Comparison of ENCODE assay signal across 8 cellular contexts in genomic region chrX:155767101-155767878, GRCh38.
DNase-seq lines count a peak whose midpoint lies in the region; ATAC-seq and TF ChIP-seq lines count a peak whose summit lies in the region.

No MANE protein-coding gene starts in this region.

- CTCF ChIA-PET in T-cell (lab: Charles Lee) = no interaction called here

- peak overlapping the region in 1 of 2 donors; percentile 59 for H3K27ac Mint-ChIP-seq in T-cell

- TF ChIP-seq CTCF in choroid plexus epithelial cell (conservative IDR thresholded peaks at IDR 0.05; ENCODE audit: low read depth, low read length) = no peak

- H3K9me3 Mint-ChIP-seq in T-cell = peaks cover 0 to 10% (median 1%) of the 10 kb centered on the region in 3 donors

- H3K4me3 Mint-ChIP-seq in T-cell = peak overlapping the region; percentile 69 to 76 (median 75)

- no peaks in the 10 kb centered on the region for H3K36me3 Mint-ChIP-seq in T-cell

- peak; percentile 43 to 82 (median 60) for ATAC-seq in T-cell (replicated peaks in 1 of 4)
- no peak for ATAC-seq in HG03469 (IDR thresholded peaks at IDR 0.05; ENCODE audit: unreplicated experiment)
- no peak for ATAC-seq in HG03442 (IDR thresholded peaks at IDR 0.05; ENCODE audit: unreplicated experiment)

- POLR2A ChIA-PET in T-cell (lab: Charles Lee) = no interaction called here

- H3K4me1 Mint-ChIP-seq in T-cell = peaks cover 0 to 13% (median 11%) of the 10 kb centered on the region in 3 donors

- DNase-seq in C1 segment of cervical spinal cord (lab: John Stamatoyannopoulos, UW) = peak in 8 of 14 donors; percentile 1 to 87 (median 12)
- peak; percentile 41 for DNase-seq in HS-5 (ENCODE audit: low read depth)
- DNase-seq in T-cell = peak in 15 of 34 experiments; percentile 0 to 22 (median 4)
- DNase-seq in choroid plexus epithelial cell (ENCODE audit: low read depth) = peak; percentile 82
- DNase-seq in left kidney (ENCODE audit: low read depth, low spot score) = peak; percentile 92
- peak; percentile 9 to 55 for DNase-seq in stimulated activated CD4-positive, alpha-beta T cell treated with anti-CD3 and anti-CD28 coated beads, Interleukin-4, amount 100 ng/mL, for 4 hours

- peak overlapping the region; percentile 62 for H3K4me3 ChIP-seq in choroid plexus epithelial cell (ENCODE audit: low read depth, low read length)

- no peaks in the 10 kb centered on the region for H3K27me3 Mint-ChIP-seq in T-cell

Comparison
In these comparisons a context has a peak if more than half of its experiments do, and no peak if none do; other contexts are left out.
1. ATAC-seq: peak in T-cell (4 of 4); none in HG03469 (single experiment) and HG03442 (single experiment).